Comparison of ENCODE assay signal across 8 cellular contexts in genomic region chr19:43820098-43820860, GRCh38. TPM values are rescaled to one million over a fixed set of nuclear protein-coding genes. Genes with fewer than 3 reads are reported as not detected.
DNase-seq lines count a peak whose midpoint lies in the region; ATAC-seq and TF ChIP-seq lines count a peak whose summit lies in the region.

No MANE protein-coding gene starts in this region.

- no peaks in the 10 kb centered on the region for H3F3A ChIP-seq in smooth muscle cell (ENCODE audit: low read depth)

- H3K27me3 Mint-ChIP-seq in chondrocyte (ENCODE audit: low read depth): peaks cover 22% of the 10 kb centered on the region

- peaks cover 5% of the 10 kb centered on the region for H3K9me3 Mint-ChIP-seq in chondrocyte (ENCODE audit: low read depth)

- H3K27ac Mint-ChIP-seq in chondrocyte (ENCODE audit: unreplicated experiment): no peak overlapping the region

- peak overlapping the region in 1 of 5 donors; percentile 51 for H3K9ac ChIP-seq in subcutaneous abdominal adipose tissue (ENCODE audit: low read length in 5 of 5)
- no peak overlapping the region for H3K9ac ChIP-seq in smooth muscle cell (ENCODE audit: low read depth)

- no peaks in the 10 kb centered on the region for H4K20me1 ChIP-seq in smooth muscle cell (ENCODE audit: low read depth)

- WGBS in smooth muscle cell (ENCODE audit: low lambda C conversion rate): 87% methylated on average over 47 of the region's 47 CpGs

- H2AFZ ChIP-seq in smooth muscle cell (ENCODE audit: low read depth): no peak overlapping the region

- H3K27ac ChIP-seq in subcutaneous abdominal adipose tissue (ENCODE audit: low read depth, low read length) (no peak overlapping the region), smooth muscle cell (ENCODE audit: low read depth) (no peak overlapping the region)

- H3K4me1 Mint-ChIP-seq in chondrocyte (ENCODE audit: low read depth): no peaks in the 10 kb centered on the region

- H3K4me3 Mint-ChIP-seq in chondrocyte (ENCODE audit: unreplicated experiment): peak overlapping the region; percentile 50

- TF ChIP-seq CTCF in BJ (IDR thresholded peaks at IDR 0.05; ENCODE audit: insufficient read depth, low read depth, low read length) (no peak), chondrocyte (IDR thresholded peaks at IDR 0.05) (no peak), smooth muscle cell (IDR thresholded peaks at IDR 0.05; ENCODE audit: borderline replicate concordance, insufficient read depth, poor library complexity, severe bottlenecking) (no peak)

- POLR2A ChIA-PET in BJ (lab: Charles Lee): no interaction called here

- CTCF ChIA-PET in BJ (lab: Yijun Ruan, JAX): no interaction called here

- H3K27me3 ChIP-seq in BJ (ENCODE audit: control insufficient read depth, insufficient read depth, low read length) (no peaks in the 10 kb centered on the region), subcutaneous abdominal adipose tissue (ENCODE audit: control insufficient read depth in 5 of 5, insufficient read depth in 4 of 5, low read length in 5 of 5) (peaks cover 2 to 13% (median 10%) of the 10 kb centered on the region in 5 donors), smooth muscle cell (ENCODE audit: low read depth) (no peaks in the 10 kb centered on the region)

- H3K4me2 ChIP-seq in smooth muscle cell: no peak overlapping the region

- H3K4me3 ChIP-seq in BJ (ENCODE audit: low read depth, low read length): peak overlapping the region; percentile 46
- peak overlapping the region; percentile 42 to 73 (median 63) for H3K4me3 ChIP-seq in subcutaneous abdominal adipose tissue (ENCODE audit: low read depth in 1 of 5, low read length in 5 of 5)
- H3K4me3 ChIP-seq in smooth muscle cell: no peak overlapping the region

- no peaks in the 10 kb centered on the region for H3K79me2 ChIP-seq in smooth muscle cell (ENCODE audit: low read depth)

- DNase-seq in BJ (ENCODE audit: low read depth) (no peak), chondrocyte (ENCODE audit: low spot score) (no peak), medulla oblongata (ENCODE audit: extremely low spot score) (peak; percentile 59), smooth muscle cell (lab: John Stamatoyannopoulos, UW; ENCODE audit: unreplicated experiment) (no peak), NCI-H146 (lab: John Stamatoyannopoulos, UW) (no peak)

- no peaks in the 10 kb centered on the region for H3K36me3 ChIP-seq in BJ (ENCODE audit: control insufficient read depth, insufficient read depth, low read length)
- no peaks in the 10 kb centered on the region for H3K36me3 ChIP-seq in subcutaneous abdominal adipose tissue (ENCODE audit: control insufficient read depth in 5 of 5, insufficient read depth in 5 of 5, low read length in 5 of 5)
- no peaks in the 10 kb centered on the region for H3K36me3 ChIP-seq in smooth muscle cell (ENCODE audit: low read depth)

- ATAC-seq in SK-N-SH treated with all-trans-retinoic acid at 6 μM for 48 hours (peak; percentile 64; the same call in 2 of the 3 replicates), GM21447 (IDR thresholded peaks at IDR 0.05; ENCODE audit: unreplicated experiment) (no peak)

- H3K4me1 ChIP-seq in subcutaneous abdominal adipose tissue (ENCODE audit: control insufficient read depth in 5 of 5, insufficient read depth in 5 of 5, low read length in 5 of 5): peaks cover 0 to 8% (median 8%) of the 10 kb centered on the region in 5 donors
- H3K4me1 ChIP-seq in smooth muscle cell (ENCODE audit: low read depth): no peaks in the 10 kb centered on the region

- H3K9me3 ChIP-seq in subcutaneous abdominal adipose tissue (ENCODE audit: control insufficient read depth in 5 of 5, low read length in 5 of 5) (peaks cover 0 to 6% (median 3%) of the 10 kb centered on the region in 5 donors), smooth muscle cell (replicated peaks; ENCODE audit: low read depth) (no peaks in the 10 kb centered on the region)

- peaks cover 2% of the 10 kb centered on the region for H3K36me3 Mint-ChIP-seq in chondrocyte (ENCODE audit: low read depth)

TF ChIP-seq in SK-N-SH treated with all-trans-retinoic acid at 6 μM for 48 hours, 23 proteins besides CTCF, POLR2A, EP300 and RAD21:
- no peak for TF ChIP-seq RARB (CRISPR knock-in tag; IDR thresholded peaks at IDR 0.05)
- no peak for TF ChIP-seq TCF4 (CRISPR knock-in tag; IDR thresholded peaks at IDR 0.05; ENCODE audit: borderline replicate concordance)
TF ChIP-seq in SK-N-SH treated with all-trans-retinoic acid at 6 μM for 48 hours: peak in this region for 0.

RNA-seq across cellular contexts. Expression of gene ZNF283, which starts 6.8 kb away (rescaled TPM):
- polyA plus RNA-seq in BJ (2011; rRNA removed) (3.0 and 4.3 TPM in 2 replicates), smooth muscle cell (1.5 and 2.4 TPM in 2 replicates)
- polyA minus RNA-seq in BJ (2011; rRNA and poly(A)+ RNA removed): 4.3 and 5.8 TPM in 2 replicates
- total RNA-seq in chondrocyte (7.6 to 12.8 TPM (median 8.4 TPM) in 3 replicates), smooth muscle cell (4.1 and 8.0 TPM in 2 replicates)

RNA-seq across cellular contexts. Expression of gene LYPD5, which starts 18.0 kb away (rescaled TPM):
- polyA plus RNA-seq in BJ (2011; rRNA removed): 0.40 and 0.50 TPM in 2 replicates
- 0.46 and 0.66 TPM in 2 replicates for polyA minus RNA-seq in BJ (2011; rRNA and poly(A)+ RNA removed)
- total RNA-seq in chondrocyte: not detected in 3 replicates
- 3.1 and 6.9 TPM in 2 replicates for total RNA-seq in smooth muscle cell
- polyA plus RNA-seq in smooth muscle cell: 1.2 and 2.7 TPM in 2 replicates

RNA-seq across cellular contexts. Expression of gene KCNN4, which starts 39.5 kb away (rescaled TPM):
- polyA plus RNA-seq in BJ (2011; rRNA removed) (0.28 and 0.38 TPM in 2 replicates), smooth muscle cell (1.7 and 14.9 TPM in 2 replicates)
- not detected in 2 replicates for polyA minus RNA-seq in BJ (2011; rRNA and poly(A)+ RNA removed)
- total RNA-seq in chondrocyte (2.3 to 3.3 TPM (median 2.9 TPM) in 3 replicates), smooth muscle cell (4.0 and 5.4 TPM in 2 replicates)
